8 cellular contexts compared by ENCODE assay signal in genomic region chr1:25810341-25811299, GRCh38. TPM values are rescaled to one million over a fixed set of nuclear protein-coding genes. Genes with fewer than 3 reads are reported as not detected.
A peak's percentile ranks its signal among the peaks of the same experiment; 100 is the strongest.
DNase-seq lines count a peak whose midpoint lies in the region; TF ChIP-seq lines count a peak whose summit lies in the region.

No MANE protein-coding gene starts in this region.

- H3K9ac ChIP-seq in mesendoderm (ENCODE audit: low read length): no peak overlapping the region

- H3K4me2 ChIP-seq in mesendoderm (ENCODE audit: low read length): no peak overlapping the region

- H3K36me3 ChIP-seq in mesendoderm (ENCODE audit: control insufficient read depth, insufficient read depth, low read length): peaks cover 2% of the 10 kb centered on the region

- no peaks in the 10 kb centered on the region for H3K27me3 ChIP-seq in dorsolateral prefrontal cortex
- no peaks in the 10 kb centered on the region for H3K27me3 ChIP-seq in mesendoderm (ENCODE audit: insufficient read depth, low read length, poor library complexity)

- DNase-seq in SIG-M5 treated with dmso at 0.1 percent for 504 hours (lab: John Stamatoyannopoulos, UW; ENCODE audit: unreplicated experiment) (peak; percentile 43), SIG-M5 (lab: John Stamatoyannopoulos, UW) (no peak), NCI-H2171 treated with DMSO at 0.1 percent for 48 hours (lab: John Stamatoyannopoulos, UW) (peak; percentile 68), dorsolateral prefrontal cortex (peak in 8 of 10 donors; percentile 73 to 89 (median 78)), mesendoderm (peak; percentile 77), pons (ENCODE audit: low spot score) (no peak)
- DNase-seq in activated CD4-positive, alpha-beta T cell treated with anti-CD3 and anti-CD28 coated beads, Interleukin-2, amount 50 U/mL, for 4 hours: peak; percentile 77 to 83
- peak; percentile 46 to 78 for DNase-seq in stimulated activated CD8-positive, alpha-beta memory T cell treated with anti-CD3 and anti-CD28 coated beads, Interleukin-4, amount 100 ng/mL, for 4 hours (ENCODE audit: low read depth in 2 of 2, low spot score in 1 of 2)

- no peak overlapping the region for H3K23ac ChIP-seq in mesendoderm (ENCODE audit: low read length)

- H3K4me1 ChIP-seq in mesendoderm (ENCODE audit: control insufficient read depth, low read depth, low read length): no peaks in the 10 kb centered on the region

- H4K8ac ChIP-seq in mesendoderm (ENCODE audit: low read depth, low read length): no peak overlapping the region

- no peak overlapping the region for H3K56ac ChIP-seq in mesendoderm (ENCODE audit: low read length)

- H3K4me3 ChIP-seq in dorsolateral prefrontal cortex (peak overlapping the region in 1 of 59 donors; percentile 8), mesendoderm (ENCODE audit: low read length) (no peak overlapping the region)

- H2AK5ac ChIP-seq in mesendoderm (ENCODE audit: low read length): no peak overlapping the region

- H3K79me1 ChIP-seq in mesendoderm (ENCODE audit: low read length): no peaks in the 10 kb centered on the region

- no peak overlapping the region for H2BK120ac ChIP-seq in mesendoderm (ENCODE audit: low read depth, low read length)

- H2BK15ac ChIP-seq in mesendoderm (replicated peaks; ENCODE audit: low read depth): no peak overlapping the region

- TF ChIP-seq CTCF in dorsolateral prefrontal cortex (IDR thresholded peaks at IDR 0.05 in 54 of 56, conservative IDR thresholded peaks at IDR 0.05 in 2 of 56; ENCODE audit: low read depth in 1 of 56, partially characterized antibody in 56 of 56): peak; percentile 76 to 96 (median 92)

- H3K79me2 ChIP-seq in mesendoderm (ENCODE audit: control insufficient read depth, insufficient read depth, low read length): no peaks in the 10 kb centered on the region

- H3K18ac ChIP-seq in mesendoderm (ENCODE audit: low read length): no peak overlapping the region

- H4K5ac ChIP-seq in mesendoderm (ENCODE audit: low read length): no peak overlapping the region

- no CpG with 5 or more reads among the region's 21 CpGs for WGBS in mesendoderm (ENCODE audit: extremely low coverage, insufficient coverage, low lambda C conversion rate)

- H3K4ac ChIP-seq in mesendoderm (ENCODE audit: low read depth, low read length): no peak overlapping the region

- intact Hi-C loops in dorsolateral prefrontal cortex (cut with DNase I): loop anchor here in 1 of 2 donors (10.0 kb wide), 1 partner anchor 566 kb away; the partner anchor contains the start of gene RSRP1

- no peak overlapping the region for H2BK5ac ChIP-seq in mesendoderm (ENCODE audit: low read length)

- peak overlapping the region in 43 of 59 donors; percentile 1 to 92 (median 57) for H3K27ac ChIP-seq in dorsolateral prefrontal cortex
- H3K27ac ChIP-seq in mesendoderm (ENCODE audit: low read depth, low read length): no peak overlapping the region

RNA-seq across cellular contexts. Expression of gene MTFR1L, which starts 9.1 kb away (rescaled TPM):
- total RNA-seq in dorsolateral prefrontal cortex: 100 to 1,000 TPM in 32 of 120 experiments, 10 to 100 TPM in 88; 66.5 to 116 (median 93.9) TPM
- 12.5 TPM for polyA plus RNA-seq in mesendoderm (2013, experiment 1 of 2)
- polyA plus RNA-seq in mesendoderm (2013, experiment 2 of 2): 12.9 TPM

RNA-seq across cellular contexts. Expression of gene SELENON, which starts 10.6 kb away (rescaled TPM):
- total RNA-seq in dorsolateral prefrontal cortex: 100 to 1,000 TPM in 1 of 120 experiments, 10 to 100 TPM in 119; 34.0 to 117 (median 46.6) TPM
- polyA plus RNA-seq in mesendoderm (2013, experiment 1 of 2): 58.2 TPM
- polyA plus RNA-seq in mesendoderm (2013, experiment 2 of 2): 57.4 TPM

RNA-seq across cellular contexts. Expression of gene AUNIP, which starts 48.6 kb away (rescaled TPM):
- 1 to 10 TPM in 112 of 120 experiments, under 1 TPM in 8; 0.35 to 4.7 (median 2.0) TPM for total RNA-seq in dorsolateral prefrontal cortex
- polyA plus RNA-seq in mesendoderm (2013, experiment 1 of 2): 17.7 TPM
- polyA plus RNA-seq in mesendoderm (2013, experiment 2 of 2): 17.8 TPM

Comparison
In these comparisons a context has a peak if more than half of its experiments do, and no peak if none do; other contexts are left out.
1. DNase-seq: peak in SIG-M5 treated with dmso at 0.1 percent for 504 hours (single experiment), NCI-H2171 treated with DMSO at 0.1 percent for 48 hours (single experiment), activated CD4-positive, alpha-beta T cell treated with anti-CD3 and anti-CD28 coated beads, Interleukin-2, amount 50 U/mL, for 4 hours (2 of 2), dorsolateral prefrontal cortex (8 of 10), mesendoderm (single experiment) and stimulated activated CD8-positive, alpha-beta memory T cell treated with anti-CD3 and anti-CD28 coated beads, Interleukin-4, amount 100 ng/mL, for 4 hours (2 of 2); none in SIG-M5 (single experiment) and pons (single experiment).